16 cellular contexts compared by ENCODE assay signal in the genomic region with DNA sequence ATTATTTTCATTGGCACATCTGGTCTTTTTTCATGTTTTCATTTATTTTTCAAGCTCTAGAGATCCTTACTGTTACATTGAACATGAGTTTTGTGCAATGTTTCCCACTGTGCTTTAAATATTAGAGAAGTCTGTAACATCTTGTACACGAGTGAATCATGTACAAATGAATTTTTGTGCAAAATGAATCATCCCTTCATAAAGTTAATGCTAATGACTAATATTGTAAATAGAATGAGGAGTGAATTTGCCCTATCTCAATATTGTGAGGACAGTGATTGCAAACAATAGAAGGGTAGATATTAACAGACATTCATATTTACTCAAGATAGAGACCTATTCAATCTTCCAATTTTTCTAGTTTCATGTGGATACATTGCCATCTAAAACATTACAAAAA.
"Had no signal": no experiment of that assay in that cellular context is flagged by ENCODE, and none has a peak within 500 bp of the region (broad histone marks: within the 10 kb centered on the region; RNA-seq: fewer than 3 reads in every experiment).

No MANE protein-coding gene starts in this region.

- H3K4me1 ChIP-seq: transverse colon had no signal

- H3K4me3 Mint-ChIP-seq: activated naive CD4-positive, alpha-beta T cell treated with anti-CD3 and anti-CD28 coated beads for 36 hours; activated T-helper 17 cell treated with anti-CD3 and anti-CD28 coated beads, Interleukin-2, amount 50 U/mL, for 72 hours; brain; nephron had no signal

- H3K4me3 ChIP-seq: smooth muscle cell, transverse colon had no signal

- H3K9me3 ChIP-seq: transverse colon had no signal

- H3K36me3 Mint-ChIP-seq: brain had no signal

- H3K9me3 Mint-ChIP-seq: nephron had no signal

- H3K4me1 Mint-ChIP-seq: activated T-helper 17 cell treated with anti-CD3 and anti-CD28 coated beads, Interleukin-2, amount 50 U/mL, for 72 hours; nephron had no signal

- H3K27me3 ChIP-seq: transverse colon had no signal

- H3K4me2 ChIP-seq: smooth muscle cell had no signal

- DNase-seq: activated CD4-positive, alpha-beta T cell treated with anti-CD3 and anti-CD28 coated beads for 1 hour; activated CD4-positive, alpha-beta T cell treated with anti-CD3 and anti-CD28 coated beads, Interleukin-2, amount 50 U/mL, for 48 hours; activated naive CD4-positive, alpha-beta T cell treated with anti-CD3 and anti-CD28 coated beads for 36 hours; dermis blood vessel endothelial cell; glutamatergic neuron; hypothalamus; kidney glomerular epithelial cell; nucleus accumbens; stimulated activated naive CD8-positive, alpha-beta T cell treated with anti-CD3 and anti-CD28 coated beads, Interleukin-15, Interleukin-2, amounts not matched to agents 100 U/mL and 50 U/mL, for 24 hours; transverse colon had no signal

- H3K27ac Mint-ChIP-seq: activated naive CD4-positive, alpha-beta T cell treated with anti-CD3 and anti-CD28 coated beads for 36 hours; activated T-helper 17 cell treated with anti-CD3 and anti-CD28 coated beads, Interleukin-2, amount 50 U/mL, for 72 hours; brain; nephron had no signal

- H3K36me3 ChIP-seq: transverse colon had no signal

- H3K27ac ChIP-seq: transverse colon, VCaP had no signal

- H3K27me3 Mint-ChIP-seq: activated T-helper 17 cell treated with anti-CD3 and anti-CD28 coated beads, Interleukin-2, amount 50 U/mL, for 72 hours had no signal

- ATAC-seq: activated T-helper 17 cell treated with anti-CD3 and anti-CD28 coated beads, Interleukin-2, amount 50 U/mL, for 72 hours; SK-N-SH treated with all-trans-retinoic acid at 6 μM for 48 hours; stimulated activated naive CD8-positive, alpha-beta T cell treated with anti-CD3 and anti-CD28 coated beads, Interleukin-15, Interleukin-2, amounts not matched to agents 100 U/mL and 50 U/mL, for 24 hours had no signal
